Comparison of ENCODE assay signal across 16 cellular contexts in genomic region chr6:18053071-18053475, GRCh38.
DNase-seq lines count a peak whose midpoint lies in the region; ATAC-seq and TF ChIP-seq lines count a peak whose summit lies in the region.
"Had no signal": no experiment of that assay in that cellular context is flagged by ENCODE, and none has a peak within 500 bp of the region (broad histone marks: within the 10 kb centered on the region; RNA-seq: fewer than 3 reads in every experiment).

No MANE protein-coding gene starts in this region.

- H2BK120ac ChIP-seq in IMR-90 (ENCODE audit: low read depth, low read length), result no peak overlapping the region

- no peak overlapping the region for H3K4ac ChIP-seq in IMR-90 (ENCODE audit: low read depth, low read length)

- CTCF ChIA-PET in IMR-90 (lab: Yijun Ruan, JAX), result interaction anchor here (1.2 kb wide), 1 partner anchor 10 kb away, joined by 4 read pairs; no protein-coding TSS in a partner anchor
- CTCF ChIA-PET in activated CD4-positive, alpha-beta T cell treated with anti-CD3 and anti-CD28 coated beads, Interleukin-2, amount 10 ng/mL, durations not matched to agents 7 days and 5 days (lab: Charles Lee), result no interaction called here
- CTCF ChIA-PET in activated CD8-positive, alpha-beta T cell treated with anti-CD3 and anti-CD28 coated beads for 36 hours (lab: Charles Lee), result no interaction called here

- dilution Hi-C loops in IMR-90 (cut with HindIII; ENCODE audit: low sequenced_read_pairs, unreplicated experiment), result no loop called here

- H3K4me2 ChIP-seq in IMR-90 (ENCODE audit: low read depth, low read length), result no peak overlapping the region

- peak; percentile 75 for DNase-seq in IMR-90
- no peak for DNase-seq in coronary artery (ENCODE audit: low spot score)
- DNase-seq in lower lobe of right lung, result peak; percentile 54
- no peak for DNase-seq in activated CD4-positive, alpha-beta T cell treated with anti-CD3 and anti-CD28 coated beads, Interleukin-2, amount 10 ng/mL, durations not matched to agents 7 days and 5 days
- DNase-seq in D341Med (ENCODE audit: low spot score), result no peak
- no peak for DNase-seq in activated CD8-positive, alpha-beta T cell treated with anti-CD3 and anti-CD28 coated beads for 36 hours
- DNase-seq: ACHN; activated CD4-positive, alpha-beta T cell treated with anti-CD3 and anti-CD28 coated beads, Interleukin-2, amount 50 U/mL, for 48 hours; activated gamma-delta T cell; body of pancreas; DMS53; endodermal cell; NCI-H2227 treated with DMSO at 0.1 percent for 48 hours; pancreas had no signal

- H3K9ac ChIP-seq in IMR-90 (ENCODE audit: low read depth, low read length), result no peak overlapping the region

- no peak overlapping the region for H4K5ac ChIP-seq in IMR-90 (ENCODE audit: low read depth, low read length)

- no peaks in the 10 kb centered on the region for H3K36me3 Mint-ChIP-seq in activated CD4-positive, alpha-beta T cell treated with anti-CD3 and anti-CD28 coated beads, Interleukin-2, amount 10 ng/mL, durations not matched to agents 7 days and 5 days (ENCODE audit: low read depth)
- H3K36me3 Mint-ChIP-seq in activated CD8-positive, alpha-beta T cell treated with anti-CD3 and anti-CD28 coated beads for 36 hours (ENCODE audit: low read depth), result no peaks in the 10 kb centered on the region

- no peak overlapping the region for H3K18ac ChIP-seq in IMR-90 (ENCODE audit: low read depth, low read length)

- H2BK20ac ChIP-seq in IMR-90 (ENCODE audit: low read depth, low read length), result no peak overlapping the region

- H3K27me3 Mint-ChIP-seq in activated CD4-positive, alpha-beta T cell treated with anti-CD3 and anti-CD28 coated beads, Interleukin-2, amount 10 ng/mL, durations not matched to agents 7 days and 5 days, result peaks cover 5% of the 10 kb centered on the region
- peaks cover 11% of the 10 kb centered on the region for H3K27me3 Mint-ChIP-seq in activated CD8-positive, alpha-beta T cell treated with anti-CD3 and anti-CD28 coated beads for 36 hours

- 80% methylated on average over 1 of the region's 7 CpGs; no CpG with 5 or more reads in 1 of the 2 experiments for WGBS in IMR-90 (ENCODE audit: extremely low coverage in 2 of 2, insufficient read length in 1 of 2), 2 experiments

- H3K4me1 ChIP-seq in IMR-90 (ENCODE audit: control insufficient read depth, insufficient read depth, low read length) (peaks cover 2% of the 10 kb centered on the region), lower lobe of right lung (no peaks in the 10 kb centered on the region)
- H3K4me1 ChIP-seq: body of pancreas had no signal

- H3K9me3 ChIP-seq in IMR-90 (ENCODE audit: control insufficient read depth, insufficient read depth, low read length) (no peaks in the 10 kb centered on the region), lower lobe of right lung (no peaks in the 10 kb centered on the region)
- H3K9me3 ChIP-seq: body of pancreas, pancreas had no signal

- H3K36me3 ChIP-seq in IMR-90 (ENCODE audit: control insufficient read depth, insufficient read depth, low read length) (no peaks in the 10 kb centered on the region), lower lobe of right lung (no peaks in the 10 kb centered on the region)
- H3K36me3 ChIP-seq: pancreas had no signal

- POLR2A ChIA-PET in IMR-90 (lab: Charles Lee; ENCODE audit: unreplicated experiment), result interaction anchor here (0.6 kb wide), 1 partner anchor 10 kb away, joined by 5 read pairs; no protein-coding TSS in a partner anchor
- POLR2A ChIA-PET in activated CD4-positive, alpha-beta T cell treated with anti-CD3 and anti-CD28 coated beads, Interleukin-2, amount 10 ng/mL, durations not matched to agents 7 days and 5 days (lab: Charles Lee), result no interaction called here
- POLR2A ChIA-PET in activated CD8-positive, alpha-beta T cell treated with anti-CD3 and anti-CD28 coated beads for 36 hours (lab: Charles Lee), result no interaction called here

- no peak overlapping the region for H3K4me3 ChIP-seq in IMR-90 (ENCODE audit: insufficient read depth, low read depth, low read length)
- peak overlapping the region; percentile 47 for H3K4me3 ChIP-seq in coronary artery
- H3K4me3 ChIP-seq in lower lobe of right lung, result peak overlapping the region; percentile 2
- H3K4me3 ChIP-seq: body of pancreas, pancreas had no signal

- TF ChIP-seq POLR2A in IMR-90 (IDR thresholded peaks at IDR 0.05; ENCODE audit: low read depth, low read length), result no peak

- H3K9me3 Mint-ChIP-seq in activated CD4-positive, alpha-beta T cell treated with anti-CD3 and anti-CD28 coated beads, Interleukin-2, amount 10 ng/mL, durations not matched to agents 7 days and 5 days, result no peaks in the 10 kb centered on the region
- H3K9me3 Mint-ChIP-seq in activated CD8-positive, alpha-beta T cell treated with anti-CD3 and anti-CD28 coated beads for 36 hours, result no peaks in the 10 kb centered on the region
- H3K9me3 Mint-ChIP-seq: endodermal cell had no signal

- H3K27ac Mint-ChIP-seq in activated CD4-positive, alpha-beta T cell treated with anti-CD3 and anti-CD28 coated beads, Interleukin-2, amount 10 ng/mL, durations not matched to agents 7 days and 5 days, result no peak overlapping the region
- H3K27ac Mint-ChIP-seq in activated CD8-positive, alpha-beta T cell treated with anti-CD3 and anti-CD28 coated beads for 36 hours, result no peak overlapping the region
- H3K27ac Mint-ChIP-seq: endodermal cell had no signal

- no peak for TF ChIP-seq CTCF in 22Rv1 (IDR thresholded peaks at IDR 0.05)
- TF ChIP-seq CTCF in IMR-90 (conservative IDR thresholded peaks at IDR 0.05; ENCODE audit: low read depth, low read length), result no peak
- no peak for TF ChIP-seq CTCF in coronary artery (IDR thresholded peaks at IDR 0.05)
- TF ChIP-seq CTCF in lower lobe of right lung (IDR thresholded peaks at IDR 0.05), result no peak
- no peak for TF ChIP-seq CTCF in activated CD8-positive, alpha-beta T cell treated with anti-CD3 and anti-CD28 coated beads for 36 hours (IDR thresholded peaks at IDR 0.05)

- H2AK9ac ChIP-seq in IMR-90 (replicated peaks; ENCODE audit: low read depth, low read length, poor library complexity), result no peak overlapping the region

- no peak overlapping the region for H2AFZ ChIP-seq in IMR-90 (replicated peaks; ENCODE audit: low read length, poor library complexity)

- no peak overlapping the region for H2BK15ac ChIP-seq in IMR-90 (ENCODE audit: low read depth, low read length)

- no peaks in the 10 kb centered on the region for H3K79me1 ChIP-seq in IMR-90 (ENCODE audit: low read depth in 1 of 2, low read length in 2 of 2)

- H3K4me3 Mint-ChIP-seq in activated CD4-positive, alpha-beta T cell treated with anti-CD3 and anti-CD28 coated beads, Interleukin-2, amount 10 ng/mL, durations not matched to agents 7 days and 5 days, result no peak overlapping the region
- no peak overlapping the region for H3K4me3 Mint-ChIP-seq in activated CD8-positive, alpha-beta T cell treated with anti-CD3 and anti-CD28 coated beads for 36 hours
- H3K4me3 Mint-ChIP-seq: endodermal cell had no signal

- no peaks in the 10 kb centered on the region for H3K9me1 ChIP-seq in IMR-90 (ENCODE audit: insufficient read depth, low read length)

- no peak overlapping the region for H2AK5ac ChIP-seq in IMR-90 (ENCODE audit: low read depth, low read length)

- H3K56ac ChIP-seq in IMR-90 (ENCODE audit: extremely low read depth, insufficient read depth, low read length), result no peak overlapping the region

- no peaks in the 10 kb centered on the region for H3K27me3 ChIP-seq in IMR-90 (ENCODE audit: control insufficient read depth, insufficient read depth, low read length)
- no peaks in the 10 kb centered on the region for H3K27me3 ChIP-seq in lower lobe of right lung (ENCODE audit: low read depth)
- H3K27me3 ChIP-seq: body of pancreas, pancreas had no signal

- H3K27ac ChIP-seq in 22Rv1 (peak overlapping the region; percentile 46), IMR-90 (ENCODE audit: insufficient read depth, low read length) (no peak overlapping the region), coronary artery (peak overlapping the region; percentile 19 to 69), lower lobe of right lung (peak overlapping the region; percentile 58)
- H3K27ac ChIP-seq: body of pancreas, pancreas had no signal

- in situ Hi-C loops in IMR-90 (cut with MboI; ENCODE audit: low sequenced_read_pairs), result no loop called here

- no peak overlapping the region for H4K91ac ChIP-seq in IMR-90 (ENCODE audit: insufficient read depth, low read depth, low read length)

- peaks cover 4% of the 10 kb centered on the region for H3K4me1 Mint-ChIP-seq in activated CD4-positive, alpha-beta T cell treated with anti-CD3 and anti-CD28 coated beads, Interleukin-2, amount 10 ng/mL, durations not matched to agents 7 days and 5 days
- H3K4me1 Mint-ChIP-seq in activated CD8-positive, alpha-beta T cell treated with anti-CD3 and anti-CD28 coated beads for 36 hours (ENCODE audit: low read depth), result no peaks in the 10 kb centered on the region

- BruUV-seq in IMR-90 (replicated peaks; lab: Mats Ljungman, UMichigan), result no TSS peak

- no peak overlapping the region for H3K14ac ChIP-seq in IMR-90 (replicated peaks; ENCODE audit: low read depth, low read length)

- H2BK5ac ChIP-seq in IMR-90 (ENCODE audit: low read depth, low read length, poor library complexity, severe bottlenecking), result no peak overlapping the region

- TF ChIP-seq RAD21 in IMR-90 (IDR thresholded peaks at IDR 0.05; ENCODE audit: low read length), result no peak

- intact Hi-C loops in IMR-90 (cut with micrococcal nuclease), result no loop called here
- intact Hi-C loops in lower lobe of right lung (cut with DNase I), result no loop called here
- intact Hi-C loops in activated CD8-positive, alpha-beta T cell treated with anti-CD3 and anti-CD28 coated beads for 36 hours (cut with micrococcal nuclease), result no loop called here

- H3K23ac ChIP-seq in IMR-90 (ENCODE audit: low read depth, low read length), result no peak overlapping the region

- H4K8ac ChIP-seq in IMR-90 (ENCODE audit: low read depth in 2 of 2, low read length in 2 of 2), result no peak overlapping the region

- ATAC-seq in IMR-90 (ENCODE audit: low read depth) (no peak), lower lobe of right lung (peak; percentile 85 to 92), GM21619 (IDR thresholded peaks at IDR 0.05; ENCODE audit: unreplicated experiment) (no peak)
- no peak for ATAC-seq in activated CD8-positive, alpha-beta T cell treated with anti-CD3 and anti-CD28 coated beads for 36 hours
- ATAC-seq: body of pancreas had no signal

- H4K20me1 ChIP-seq in IMR-90 (ENCODE audit: insufficient read depth, low read length), result no peaks in the 10 kb centered on the region

TF ChIP-seq in IMR-90, 13 proteins besides CTCF, POLR2A, EP300 and RAD21:
- TF ChIP-seq SMC3 (IDR thresholded peaks at IDR 0.05; ENCODE audit: low read depth, low read length) (no peak), CEBPB (IDR thresholded peaks at IDR 0.05; ENCODE audit: low read depth, low read length) (peak; percentile 74; the same call in 1 of the 2 replicates)
- TF ChIP-seq, protein P1, sequence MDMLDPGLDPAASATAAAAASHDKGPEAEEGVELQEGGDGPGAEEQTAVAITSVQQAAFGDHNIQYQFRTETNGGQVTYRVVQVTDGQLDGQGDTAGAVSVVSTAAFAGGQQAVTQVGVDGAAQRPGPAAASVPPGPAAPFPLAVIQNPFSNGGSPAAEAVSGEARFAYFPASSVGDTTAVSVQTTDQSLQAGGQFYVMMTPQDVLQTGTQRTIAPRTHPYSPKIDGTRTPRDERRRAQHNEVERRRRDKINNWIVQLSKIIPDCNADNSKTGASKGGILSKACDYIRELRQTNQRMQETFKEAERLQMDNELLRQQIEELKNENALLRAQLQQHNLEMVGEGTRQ (IDR thresholded peaks at IDR 0.05; ENCODE audit: low read depth, low read length), result no peak

Comparison
In these comparisons a context has a peak if more than half of its experiments do, and no peak if none do; other contexts are left out.
1. ATAC-seq: peak in lower lobe of right lung (2 of 2); none in IMR-90 (single experiment), activated CD8-positive, alpha-beta T cell treated with anti-CD3 and anti-CD28 coated beads for 36 hours (single experiment) and GM21619 (single experiment).
2. DNase-seq: peak in IMR-90 (single experiment) and lower lobe of right lung (single experiment); none in coronary artery (single experiment), activated CD4-positive, alpha-beta T cell treated with anti-CD3 and anti-CD28 coated beads, Interleukin-2, amount 10 ng/mL, durations not matched to agents 7 days and 5 days (single experiment), D341Med (single experiment) and activated CD8-positive, alpha-beta T cell treated with anti-CD3 and anti-CD28 coated beads for 36 hours (single experiment).